1 cellular context compared by ENCODE assay signal in genomic region chr17:81860756-81861568, GRCh38.
TF ChIP-seq lines count a peak whose summit lies in the region.

No MANE protein-coding gene starts in this region.

TF ChIP-seq in K562, 482 proteins besides CTCF, POLR2A, EP300 and RAD21 (continued from another document and continues in another):
- TF ChIP-seq PATZ1 (CRISPR knock-in tag; IDR thresholded peaks at IDR 0.05; ENCODE audit: borderline replicate concordance) (no peak), AFF1 (IDR thresholded peaks at IDR 0.05; ENCODE audit: low read depth in 1 of 2, partially characterized antibody in 2 of 2) (no peak), SREBF2 (CRISPR knock-in tag; IDR thresholded peaks at IDR 0.05) (no peak), STAT6 (CRISPR knock-in tag; IDR thresholded peaks at IDR 0.05) (peak; percentile 23; the same call in 1 of the 2 replicates), ARID3A (IDR thresholded peaks at IDR 0.05; ENCODE audit: borderline replicate concordance, low read depth, low read length) (no peak), BRCA1 (IDR thresholded peaks at IDR 0.05) (no peak), BRCA1 (CRISPR knock-in tag; IDR thresholded peaks at IDR 0.05) (no peak), KDM4B (IDR thresholded peaks at IDR 0.05; ENCODE audit: borderline replicate concordance in 2 of 2, low read depth in 1 of 2) (peak in 1 of 2 experiments; percentile 90; a peak in 2 of 4 replicates), CHCHD3 (CRISPR knock-in tag; IDR thresholded peaks at IDR 0.05) (no peak), PBX2 (CRISPR knock-in tag; IDR thresholded peaks at IDR 0.05; ENCODE audit: low read depth) (no peak), PBX2 (tag; conservative IDR thresholded peaks at IDR 0.05; ENCODE audit: low read depth) (peak; percentile 47), SIN3A (IDR thresholded peaks at IDR 0.05; ENCODE audit: borderline replicate concordance in 2 of 2, control insufficient read depth in 1 of 2, low read depth in 2 of 2, low read length in 2 of 2) (peak; percentile 16 to 94; a peak in 2 of 4 replicates), KLF13 (tag; IDR thresholded peaks at IDR 0.05; ENCODE audit: borderline replicate concordance, low read depth) (no peak; the same call in 1 of the 2 replicates), SMAD3 (CRISPR knock-in tag; conservative IDR thresholded peaks at IDR 0.05) (peak; percentile 95), POLR2G (IDR thresholded peaks at IDR 0.05; ENCODE audit: low read depth, low read length) (peak; percentile 85), SRSF3 (IDR thresholded peaks at IDR 0.05; ENCODE audit: insufficient read depth, low read length) (no peak), NELFE (IDR thresholded peaks at IDR 0.05; ENCODE audit: insufficient read depth, insufficient read length) (no peak), CCAR2 (IDR thresholded peaks at IDR 0.05; ENCODE audit: low read depth, low read length) (no peak), DMBX1 (CRISPR knock-in tag; IDR thresholded peaks at IDR 0.05; ENCODE audit: borderline replicate concordance) (peak; percentile 97), MBD1 (CRISPR knock-in tag; IDR thresholded peaks at IDR 0.05) (no peak), RUNX1 (IDR thresholded peaks at IDR 0.05; ENCODE audit: low read depth) (no peak), TOE1 (IDR thresholded peaks at IDR 0.05; ENCODE audit: borderline replicate concordance) (no peak), TOE1 (CRISPR knock-in tag; IDR thresholded peaks at IDR 0.05; ENCODE audit: borderline replicate concordance, low read depth) (0 out of 2 replicates have a peak, but pooled peaks have one; percentile 27), TCF3 (CRISPR knock-in tag; IDR thresholded peaks at IDR 0.05) (no peak), NFE2L1 (tag; IDR thresholded peaks at IDR 0.05; ENCODE audit: borderline replicate concordance, low read depth) (peak; percentile 30; the same call in 1 of the 2 replicates), PREB (CRISPR knock-in tag; IDR thresholded peaks at IDR 0.05) (no peak), ZNF212 (CRISPR knock-in tag; IDR thresholded peaks at IDR 0.05) (no peak; the same call in 1 of the 2 replicates), ZNF274 (IDR thresholded peaks at IDR 0.05; ENCODE audit: borderline replicate concordance, low read depth, low read length) (no peak), CBX8 (IDR thresholded peaks at IDR 0.05; ENCODE audit: borderline replicate concordance, extremely low read depth, low read depth, low read length, poor library complexity, severe bottlenecking) (no peak), YBX1 (IDR thresholded peaks at IDR 0.05) (no peak), NFATC3 (IDR thresholded peaks at IDR 0.05) (no peak), IRF9 (tag; IDR thresholded peaks at IDR 0.05) (peak; percentile 84), ZNF184 (CRISPR knock-in tag; IDR thresholded peaks at IDR 0.05) (no peak), ELF2 (CRISPR knock-in tag; IDR thresholded peaks at IDR 0.05) (peak; percentile 95), ZNF224 (CRISPR knock-in tag; IDR thresholded peaks at IDR 0.05) (no peak), RBM17 (IDR thresholded peaks at IDR 0.05; ENCODE audit: borderline replicate concordance, low read depth, low read length) (no peak), ATF2 (CRISPR knock-in tag; IDR thresholded peaks at IDR 0.05) (no peak), HDAC1 (IDR thresholded peaks at IDR 0.05) (peak in 1 of 2 experiments; percentile 98; a peak in 2 of 4 replicates), PTTG1 (tag; IDR thresholded peaks at IDR 0.05; ENCODE audit: low read depth) (peak; percentile 72), ZNF696 (CRISPR knock-in tag; conservative IDR thresholded peaks at IDR 0.05) (no peak), TEAD4 (IDR thresholded peaks at IDR 0.05; ENCODE audit: low read length) (no peak), TEAD4 (CRISPR knock-in tag; IDR thresholded peaks at IDR 0.05; ENCODE audit: borderline replicate concordance) (no peak), GABPA (tag; conservative IDR thresholded peaks at IDR 0.05; ENCODE audit: low read depth) (peak; percentile 100), TAF9B (IDR thresholded peaks at IDR 0.05; ENCODE audit: partially characterized antibody) (no peak), KHSRP (IDR thresholded peaks at IDR 0.05) (no peak), KLF16 (IDR thresholded peaks at IDR 0.05) (no peak), HLTF (IDR thresholded peaks at IDR 0.05) (no peak), NONO (IDR thresholded peaks at IDR 0.05; ENCODE audit: low read depth in 2 of 2, low read length in 1 of 2) (no peak), SRSF7 (optimal IDR thresholded peaks at IDR 0.05; ENCODE audit: low read depth, low read length) (no peak), SMARCB1 (IDR thresholded peaks at IDR 0.05; ENCODE audit: insufficient read length, low read depth) (no peak)
